8 cellular contexts compared by ENCODE assay signal in genomic region chr3:158109804-158110657, GRCh38. TPM values are rescaled to one million over a fixed set of nuclear protein-coding genes. Genes with fewer than 3 reads are reported as not detected.
DNase-seq lines count a peak whose midpoint lies in the region; TF ChIP-seq lines count a peak whose summit lies in the region.

Gene RSRC1 (plus strand): TSS chr3:158110089. CDS start chr3:158122105, 12,016 bp downstream.

- H3K4me3 ChIP-seq in H7 (ENCODE audit: insufficient read depth, low read depth, low read length) (peak within 1 kb of the TSS; percentile 82), Loucy (ENCODE audit: low read length, poor library complexity, severe bottlenecking) (peak within 1 kb of the TSS; percentile 96), fibroblast of villous mesenchyme (ENCODE audit: low read depth, low read length) (peak within 1 kb of the TSS; percentile 93), neural progenitor cell (peak within 1 kb of the TSS; percentile 78), stomach smooth muscle (ENCODE audit: low read length in 2 of 2) (peak within 1 kb of the TSS; percentile 89 to 97)

- peak within 1 kb of the TSS; percentile 99 for H2AFZ ChIP-seq in Loucy (ENCODE audit: low read length)
- H2AFZ ChIP-seq in neural progenitor cell (replicated peaks), result peak within 1 kb of the TSS; percentile 80

- H3K9me3 ChIP-seq in Loucy (ENCODE audit: insufficient read depth, low read depth, low read length) (no peaks in the 10 kb centered on the region), neural progenitor cell (ENCODE audit: low read depth) (peaks cover 6% of the 10 kb centered on the region), stomach smooth muscle (ENCODE audit: control insufficient read depth in 2 of 2, low read length in 2 of 2) (no peaks in the 10 kb centered on the region)

- peak; percentile 88 for DNase-seq in EL
- DNase-seq in H7, result peak; percentile 91
- peak; percentile 87 for DNase-seq in SHP77 treated with DMSO at 0.1 percent for 48 hours (lab: John Stamatoyannopoulos, UW)
- DNase-seq in activated effector memory CD4-positive, alpha-beta T cell treated with anti-CD3 and anti-CD28 coated beads, Interleukin-2, amount 50 U/mL, for 16 hours, result peak; percentile 92
- peak; percentile 89 for DNase-seq in fibroblast of villous mesenchyme (ENCODE audit: low read depth)
- peak; percentile 94 for DNase-seq in neural progenitor cell (ENCODE audit: low spot score)

- peak within 1 kb of the TSS; percentile 94 for H3K27ac Mint-ChIP-seq in neural progenitor cell

- peaks cover 30% of the 10 kb centered on the region for H3K4me1 Mint-ChIP-seq in neural progenitor cell

- H3K27me3 ChIP-seq in H7 (ENCODE audit: control insufficient read depth, insufficient read depth, low read length) (peaks cover 42% of the 10 kb centered on the region), Loucy (ENCODE audit: insufficient read depth, low read length, poor library complexity, severe bottlenecking) (no peaks in the 10 kb centered on the region), neural progenitor cell (peaks cover 47% of the 10 kb centered on the region), stomach smooth muscle (ENCODE audit: control insufficient read depth in 1 of 2, insufficient read depth in 2 of 2, low read length in 2 of 2) (peaks cover 22 to 42% of the 10 kb centered on the region in 2 donors)

- no peaks in the 10 kb centered on the region for H3K9me2 ChIP-seq in Loucy (replicated peaks; ENCODE audit: low read depth, low read length)

- TF ChIP-seq CTCF in Loucy (conservative IDR thresholded peaks at IDR 0.05; ENCODE audit: low read length) (no peak), fibroblast of villous mesenchyme (IDR thresholded peaks at IDR 0.05; ENCODE audit: insufficient read depth, low read depth, low read length) (no peak), neural progenitor cell (IDR thresholded peaks at IDR 0.05) (no peak)

- peak within 1 kb of the TSS; percentile 83 for H3K4me2 ChIP-seq in Loucy (ENCODE audit: low read depth, low read length, poor library complexity, severe bottlenecking)
- H3K4me2 ChIP-seq in neural progenitor cell, result peak within 1 kb of the TSS; percentile 78

- H3F3A ChIP-seq in Loucy (ENCODE audit: low read depth) (no peaks in the 10 kb centered on the region), neural progenitor cell (ENCODE audit: low read depth) (peaks cover 21% of the 10 kb centered on the region)

- H3K36me3 ChIP-seq in H7 (replicated peaks; ENCODE audit: control insufficient read depth, insufficient read depth, low read length) (no peaks in the 10 kb centered on the region), Loucy (ENCODE audit: insufficient read depth, low read length) (no peaks in the 10 kb centered on the region), neural progenitor cell (no peaks in the 10 kb centered on the region), stomach smooth muscle (ENCODE audit: control insufficient read depth in 2 of 2, insufficient read depth in 2 of 2, low read length in 2 of 2) (no peaks in the 10 kb centered on the region)

- peaks cover 32% of the 10 kb centered on the region for H3K4me1 ChIP-seq in Loucy (ENCODE audit: insufficient read depth, low read length, poor library complexity, severe bottlenecking)
- peaks cover 6% of the 10 kb centered on the region for H3K4me1 ChIP-seq in neural progenitor cell
- H3K4me1 ChIP-seq in stomach smooth muscle (ENCODE audit: control insufficient read depth, insufficient read depth, low read length), result peaks cover 16% of the 10 kb centered on the region

- H3K36me3 Mint-ChIP-seq in neural progenitor cell, result peaks cover 12% of the 10 kb centered on the region

- peaks cover 16% of the 10 kb centered on the region for H3K9me3 Mint-ChIP-seq in neural progenitor cell

- H3K79me2 ChIP-seq in Loucy (ENCODE audit: insufficient read depth, low read length) (peaks cover 49% of the 10 kb centered on the region), neural progenitor cell (ENCODE audit: low read depth) (peaks cover 46% of the 10 kb centered on the region)

- H3K9ac ChIP-seq in Loucy (ENCODE audit: low read depth, low read length, poor library complexity, severe bottlenecking) (peak within 1 kb of the TSS; percentile 72), neural progenitor cell (peak within 1 kb of the TSS; percentile 30), stomach smooth muscle (ENCODE audit: low read length in 2 of 2) (peak within 1 kb of the TSS; percentile 71 to 84)

- H4K20me1 ChIP-seq in Loucy (ENCODE audit: insufficient read depth, low read length, poor library complexity, severe bottlenecking), result peaks cover 14% of the 10 kb centered on the region
- H4K20me1 ChIP-seq in neural progenitor cell (ENCODE audit: low read depth), result peaks cover 32% of the 10 kb centered on the region

- H3K4me3 Mint-ChIP-seq in neural progenitor cell, result peak within 1 kb of the TSS; percentile 90

- H3K27me3 Mint-ChIP-seq in neural progenitor cell (ENCODE audit: insufficient read depth, low read depth), result peaks cover 43% of the 10 kb centered on the region

- H3K27ac ChIP-seq in neural progenitor cell, result no peak within 1 kb of the TSS
- H3K27ac ChIP-seq in stomach smooth muscle (ENCODE audit: low read length), result peak within 1 kb of the TSS; percentile 24

RNA-seq across cellular contexts. Expression of gene RSRC1, which starts in this region (rescaled TPM):
- 21.7 and 26.9 TPM in 2 replicates for total RNA-seq in H7 (2014; rRNA removed; shearing (Covaris generic))
- total RNA-seq in fibroblast of villous mesenchyme (29.6 and 43.6 TPM in 2 replicates), neural progenitor cell (ENCODE audit: low replicate concordance) (48.6 and 80.5 TPM in 2 replicates)
